8 cellular contexts compared by ENCODE assay signal in the genomic region with DNA sequence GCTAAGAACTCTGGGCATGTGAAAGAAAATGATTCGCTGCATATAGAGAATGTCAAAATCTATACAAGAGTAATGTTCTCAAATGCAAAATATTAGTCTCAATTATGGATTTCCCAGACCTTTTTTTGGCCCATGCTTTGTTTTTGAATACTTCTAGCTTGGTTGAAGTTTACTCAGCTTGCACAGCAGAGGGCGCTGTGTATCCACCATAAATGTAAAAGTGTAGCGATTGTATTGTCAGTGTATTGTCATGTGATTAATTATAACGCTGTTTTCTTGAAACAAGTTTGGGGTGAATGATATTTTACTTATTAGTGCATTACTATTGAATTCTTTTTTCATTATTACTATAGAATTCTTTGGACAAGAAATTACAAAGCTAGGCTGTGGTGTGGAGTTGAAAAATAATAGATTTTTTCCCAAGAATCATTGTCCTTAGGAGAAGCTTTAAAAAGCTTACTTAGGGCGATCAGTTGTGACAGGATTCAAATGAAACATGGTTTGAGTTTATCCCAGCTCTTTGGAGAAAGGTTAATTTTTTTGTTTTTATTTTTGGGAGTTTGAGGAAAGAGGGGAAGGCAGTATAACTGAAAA.
DNase-seq lines count a peak whose midpoint lies in the region; ATAC-seq lines count a peak whose summit lies in the region.

No MANE protein-coding gene starts in this region.

- peaks cover 9% of the 10 kb centered on the region for H3K4me1 Mint-ChIP-seq in activated CD4-positive, alpha-beta memory T cell treated with anti-CD3 and anti-CD28 coated beads for 36 hours (ENCODE audit: low read depth)

- peak; percentile 45 for DNase-seq in AG08395 (ENCODE audit: low spot score)
- peak; percentile 53 for DNase-seq in NCI-H446 treated with DMSO at 0.1 percent for 48 hours (lab: John Stamatoyannopoulos, UW)
- DNase-seq in activated CD4-positive, alpha-beta memory T cell treated with anti-CD3 and anti-CD28 coated beads for 36 hours, result peak; percentile 63
- DNase-seq in effector CD8-positive, alpha-beta T cell (lab: John Stamatoyannopoulos, UW), result peak; percentile 32
- peak; percentile 67 for DNase-seq in midbrain (lab: John Stamatoyannopoulos, UW)
- peak; percentile 22 for DNase-seq in stimulated activated CD8-positive, alpha-beta memory T cell treated with anti-CD3 and anti-CD28 coated beads, Interleukin-7, amount 100 ng/mL, for 24 hours (ENCODE audit: low read depth)

- H3K27ac Mint-ChIP-seq in activated CD4-positive, alpha-beta memory T cell treated with anti-CD3 and anti-CD28 coated beads for 36 hours, result no peak overlapping the region

- H3K9me3 Mint-ChIP-seq in activated CD4-positive, alpha-beta memory T cell treated with anti-CD3 and anti-CD28 coated beads for 36 hours, result no peaks in the 10 kb centered on the region

- peak; percentile 92 for ATAC-seq in GM18858 (IDR thresholded peaks at IDR 0.05; ENCODE audit: unreplicated experiment)
- ATAC-seq in HG03097 (IDR thresholded peaks at IDR 0.05; ENCODE audit: low FRiP score, unreplicated experiment), result peak; percentile 93

- peaks cover 20% of the 10 kb centered on the region for H3K36me3 Mint-ChIP-seq in activated CD4-positive, alpha-beta memory T cell treated with anti-CD3 and anti-CD28 coated beads for 36 hours

- CTCF ChIA-PET in activated CD4-positive, alpha-beta memory T cell treated with anti-CD3 and anti-CD28 coated beads for 36 hours (lab: Charles Lee), result interaction anchor here (0.6 to 3.8 kb wide), 31 partner anchors 9 to 1540 kb away, joined by 3 to 39 read pairs (median 5); no protein-coding TSS in a partner anchor

- POLR2A ChIA-PET in activated CD4-positive, alpha-beta memory T cell treated with anti-CD3 and anti-CD28 coated beads for 36 hours (lab: Charles Lee), result no interaction called here

- intact Hi-C loops in activated CD4-positive, alpha-beta memory T cell treated with anti-CD3 and anti-CD28 coated beads for 36 hours (cut with micrococcal nuclease), result loop anchor here (1.0 kb wide), 3 partner anchors 61 to 1218 kb away; no protein-coding TSS in a partner anchor

- no peak overlapping the region for H3K4me3 Mint-ChIP-seq in activated CD4-positive, alpha-beta memory T cell treated with anti-CD3 and anti-CD28 coated beads for 36 hours

- H3K27me3 Mint-ChIP-seq in activated CD4-positive, alpha-beta memory T cell treated with anti-CD3 and anti-CD28 coated beads for 36 hours, result no peaks in the 10 kb centered on the region

Comparison
In these comparisons a context has a peak if more than half of its experiments do, and no peak if none do; other contexts are left out.
1. Peak in every context shown above with its lines: DNase-seq and ATAC-seq.